ENCODE assay signal across 17 cellular contexts in the genomic region with DNA sequence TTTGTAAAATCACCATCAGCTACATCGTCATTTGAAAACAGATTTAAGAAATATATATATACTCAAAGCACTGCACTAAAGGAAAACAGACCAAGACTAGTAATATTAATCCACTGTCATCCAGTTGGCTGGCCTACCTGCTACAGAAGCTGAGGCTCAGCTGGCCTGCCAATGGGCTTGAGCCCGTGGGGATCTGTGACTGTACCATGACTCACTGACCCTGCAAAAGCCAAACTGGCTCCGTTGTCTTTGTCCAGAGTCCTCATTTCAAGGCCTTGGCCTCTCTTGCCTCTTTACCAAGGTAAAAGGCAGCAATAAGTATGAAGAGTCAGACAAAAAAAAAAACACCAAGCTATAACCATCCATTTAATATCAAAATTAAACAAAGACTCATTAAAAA.
A peak's percentile ranks its signal among the peaks of the same experiment; 100 is the strongest.
DNase-seq lines count a peak whose midpoint lies in the region; ATAC-seq and TF ChIP-seq lines count a peak whose summit lies in the region.
"Had no signal": no experiment of that assay in that cellular context is flagged by ENCODE, and none has a peak within 500 bp of the region (broad histone marks: within the 10 kb centered on the region; RNA-seq: fewer than 3 reads in every experiment).

No MANE protein-coding gene starts in this region.

- no peaks in the 10 kb centered on the region for H3K36me3 ChIP-seq in neural progenitor cell
- H3K36me3 ChIP-seq: upper lobe of left lung had no signal

- peak in 1 of 2 donors; percentile 87 for ATAC-seq in left cardiac atrium
- no peak for ATAC-seq in HG03565 (IDR thresholded peaks at IDR 0.05; ENCODE audit: unreplicated experiment)
- no peak for ATAC-seq in GM21717 (IDR thresholded peaks at IDR 0.05; ENCODE audit: unreplicated experiment)

- in situ Hi-C loops in astrocyte of the spinal cord (cut with HindIII; ENCODE audit: low sequenced_read_pairs): no loop called here

- H3K4me3 ChIP-seq in astrocyte of the spinal cord (ENCODE audit: low read depth, low read length): no peak overlapping the region
- no peak overlapping the region for H3K4me3 ChIP-seq in neural progenitor cell
- H3K4me3 ChIP-seq: dorsolateral prefrontal cortex, hepatocyte, upper lobe of left lung had no signal

- no peak overlapping the region for H3K4me2 ChIP-seq in neural progenitor cell
- H3K4me2 ChIP-seq: hepatocyte had no signal

- no peaks in the 10 kb centered on the region for H3K79me2 ChIP-seq in neural progenitor cell (ENCODE audit: low read depth)
- H3K79me2 ChIP-seq: hepatocyte had no signal

- peaks cover 2% of the 10 kb centered on the region for H3K4me1 Mint-ChIP-seq in neural progenitor cell
- H3K4me1 Mint-ChIP-seq: activated naive CD4-positive, alpha-beta T cell treated with anti-CD3 and anti-CD28 coated beads, Interleukin-2, amount 50 U/mL, for 24 hours; memory B cell had no signal

- H3K9me3 Mint-ChIP-seq in neural progenitor cell: no peaks in the 10 kb centered on the region
- H3K9me3 Mint-ChIP-seq: activated naive CD4-positive, alpha-beta T cell treated with anti-CD3 and anti-CD28 coated beads, Interleukin-2, amount 50 U/mL, for 24 hours; memory B cell had no signal

- no peak overlapping the region for H3K4me3 Mint-ChIP-seq in neural progenitor cell
- H3K4me3 Mint-ChIP-seq: activated naive CD4-positive, alpha-beta T cell treated with anti-CD3 and anti-CD28 coated beads, Interleukin-2, amount 50 U/mL, for 24 hours; memory B cell had no signal

- H3K27ac ChIP-seq in neural progenitor cell: no peak overlapping the region
- H3K27ac ChIP-seq: dorsolateral prefrontal cortex, hepatocyte, upper lobe of left lung, VCaP had no signal

- H3K27ac Mint-ChIP-seq in neural progenitor cell: no peak overlapping the region
- H3K27ac Mint-ChIP-seq: activated naive CD4-positive, alpha-beta T cell treated with anti-CD3 and anti-CD28 coated beads, Interleukin-2, amount 50 U/mL, for 24 hours; memory B cell had no signal

- no peaks in the 10 kb centered on the region for H3K36me3 Mint-ChIP-seq in neural progenitor cell
- H3K36me3 Mint-ChIP-seq: activated naive CD4-positive, alpha-beta T cell treated with anti-CD3 and anti-CD28 coated beads, Interleukin-2, amount 50 U/mL, for 24 hours; memory B cell had no signal

- intact Hi-C loops in left cardiac atrium (cut with DNase I): no loop called here

- H3K4me1 ChIP-seq in neural progenitor cell: no peaks in the 10 kb centered on the region
- H3K4me1 ChIP-seq: upper lobe of left lung had no signal

- H3K9me3 ChIP-seq in neural progenitor cell (ENCODE audit: low read depth): no peaks in the 10 kb centered on the region
- H3K9me3 ChIP-seq: upper lobe of left lung had no signal

- no peaks in the 10 kb centered on the region for H3F3A ChIP-seq in neural progenitor cell (ENCODE audit: low read depth)

- no peaks in the 10 kb centered on the region for H3K27me3 Mint-ChIP-seq in neural progenitor cell (ENCODE audit: insufficient read depth, low read depth)
- H3K27me3 Mint-ChIP-seq: memory B cell had no signal

- TF ChIP-seq CTCF in astrocyte of the spinal cord (IDR thresholded peaks at IDR 0.05; ENCODE audit: low read depth, low read length) (no peak), neural progenitor cell (IDR thresholded peaks at IDR 0.05) (no peak)

- H4K20me1 ChIP-seq in neural progenitor cell (ENCODE audit: low read depth): no peaks in the 10 kb centered on the region

- no peaks in the 10 kb centered on the region for H3K27me3 ChIP-seq in neural progenitor cell
- H3K27me3 ChIP-seq: dorsolateral prefrontal cortex, hepatocyte, upper lobe of left lung had no signal

- H2AFZ ChIP-seq in neural progenitor cell (replicated peaks): no peak overlapping the region
- H2AFZ ChIP-seq: hepatocyte had no signal

- no peak overlapping the region for H3K9ac ChIP-seq in neural progenitor cell

- peak; percentile 53 for DNase-seq in A172 (ENCODE audit: low spot score)
- DNase-seq in HT1080 (ENCODE audit: low read depth): peak; percentile 60
- peak; percentile 69 for DNase-seq in astrocyte of the spinal cord (ENCODE audit: low read depth, low spot score)
- peak; percentile 53 for DNase-seq in left cardiac atrium
- DNase-seq in neural progenitor cell (ENCODE audit: low spot score): no peak
- no peak for DNase-seq in DMS53 (lab: John Stamatoyannopoulos, UW)
- DNase-seq: dorsolateral prefrontal cortex, GOT3, NCI-H1417 treated with DMSO at 0.1 percent for 48 hours, NCI-H526 had no signal

Comparison
In these comparisons a context has a peak if more than half of its experiments do, and no peak if none do; other contexts are left out.
1. DNase-seq: peak in A172 (single experiment), HT1080 (single experiment), astrocyte of the spinal cord (single experiment) and left cardiac atrium (single experiment); none in neural progenitor cell (single experiment) and DMS53 (single experiment).